In genomic region chr6:82953871-82954270, GRCh38 we compare ENCODE assay signal across 1 cellular context.
TF ChIP-seq lines count a peak whose summit lies in the region.

No MANE protein-coding gene starts in this region.

TF ChIP-seq in K562, 482 proteins besides CTCF, POLR2A, EP300 and RAD21 (continued from another document):
- no peak for TF ChIP-seq GTF3C2 (IDR thresholded peaks at IDR 0.05; ENCODE audit: borderline replicate concordance, extremely low read depth, insufficient read length)
- TF ChIP-seq CHD7 (IDR thresholded peaks at IDR 0.05; ENCODE audit: low read depth, low read length) = no peak
- no peak for TF ChIP-seq TBL1XR1 (IDR thresholded peaks at IDR 0.05; ENCODE audit: low read length in 2 of 2)
- TF ChIP-seq TCFL5 (CRISPR knock-in tag; conservative IDR thresholded peaks at IDR 0.05) = no peak
- TF ChIP-seq XRCC5 (IDR thresholded peaks at IDR 0.05; ENCODE audit: low read depth, low read length) = no peak
- no peak for TF ChIP-seq RFX7 (CRISPR knock-in tag; IDR thresholded peaks at IDR 0.05)
- TF ChIP-seq ZNF79 (CRISPR knock-in tag; IDR thresholded peaks at IDR 0.05; ENCODE audit: low read depth) = no peak
- no peak for TF ChIP-seq USF1 (CRISPR knock-in tag; IDR thresholded peaks at IDR 0.05)
- TF ChIP-seq SUPT5H (IDR thresholded peaks at IDR 0.05) = no peak
- no peak for TF ChIP-seq ZKSCAN1 (IDR thresholded peaks at IDR 0.05; ENCODE audit: low read depth, low read length)
- no peak for TF ChIP-seq ZNF124 (CRISPR knock-in tag; IDR thresholded peaks at IDR 0.05)
- no peak for TF ChIP-seq FOXM1 (IDR thresholded peaks at IDR 0.05; ENCODE audit: low read depth)
- TF ChIP-seq FOXM1 (CRISPR knock-in tag; IDR thresholded peaks at IDR 0.05; ENCODE audit: low read depth) = no peak
- peak; percentile 38; the same call in 1 of the 2 replicates for TF ChIP-seq JUND (IDR thresholded peaks at IDR 0.05; ENCODE audit: borderline replicate concordance, low read depth, low read length)
- peak; percentile 26; the same call in 1 of the 3 replicates for TF ChIP-seq JUND (tag; IDR thresholded peaks at IDR 0.05; ENCODE audit: borderline replicate concordance, low read depth, low read length)
- TF ChIP-seq FOSL1 (tag; conservative IDR thresholded peaks at IDR 0.05) = no peak
- no peak for TF ChIP-seq ZNF561 (CRISPR knock-in tag; conservative IDR thresholded peaks at IDR 0.05)
- TF ChIP-seq PCBP2 (IDR thresholded peaks at IDR 0.05; ENCODE audit: low read depth, low read length, poor library complexity, severe bottlenecking) = no peak
- no peak for TF ChIP-seq MAFF (IDR thresholded peaks at IDR 0.05; ENCODE audit: low read length)
- no peak for TF ChIP-seq BRF1 (IDR thresholded peaks at IDR 0.05; ENCODE audit: borderline replicate concordance, extremely low read depth, insufficient read length)
- TF ChIP-seq SMAD3 (CRISPR knock-in tag; conservative IDR thresholded peaks at IDR 0.05) = no peak
- no peak for TF ChIP-seq TCF7L2 (IDR thresholded peaks at IDR 0.05; ENCODE audit: low read depth, low read length)
- TF ChIP-seq ATF7 (IDR thresholded peaks at IDR 0.05) = 0 out of 2 replicates have a peak, but pooled peaks have one; percentile 14
- no peak for TF ChIP-seq MEIS2 (IDR thresholded peaks at IDR 0.05; ENCODE audit: partially characterized antibody)
- no peak for TF ChIP-seq SMAD2 (IDR thresholded peaks at IDR 0.05; ENCODE audit: low read depth, low read length)
- TF ChIP-seq NFE2 (IDR thresholded peaks at IDR 0.05; ENCODE audit: low read depth) = no peak
- no peak for TF ChIP-seq RBM34 (IDR thresholded peaks at IDR 0.05; ENCODE audit: borderline replicate concordance, insufficient read depth, low read length)
- TF ChIP-seq, protein P1, sequence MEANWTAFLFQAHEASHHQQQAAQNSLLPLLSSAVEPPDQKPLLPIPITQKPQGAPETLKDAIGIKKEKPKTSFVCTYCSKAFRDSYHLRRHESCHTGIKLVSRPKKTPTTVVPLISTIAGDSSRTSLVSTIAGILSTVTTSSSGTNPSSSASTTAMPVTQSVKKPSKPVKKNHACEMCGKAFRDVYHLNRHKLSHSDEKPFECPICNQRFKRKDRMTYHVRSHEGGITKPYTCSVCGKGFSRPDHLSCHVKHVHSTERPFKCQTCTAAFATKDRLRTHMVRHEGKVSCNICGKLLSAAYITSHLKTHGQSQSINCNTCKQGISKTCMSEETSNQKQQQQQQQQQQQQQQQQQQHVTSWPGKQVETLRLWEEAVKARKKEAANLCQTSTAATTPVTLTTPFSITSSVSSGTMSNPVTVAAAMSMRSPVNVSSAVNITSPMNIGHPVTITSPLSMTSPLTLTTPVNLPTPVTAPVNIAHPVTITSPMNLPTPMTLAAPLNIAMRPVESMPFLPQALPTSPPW (CRISPR knock-in tag; IDR thresholded peaks at IDR 0.05) = no peak
- no peak for TF ChIP-seq SIRT6 (IDR thresholded peaks at IDR 0.05; ENCODE audit: low read depth, low read length)
- TF ChIP-seq PRPF4 (IDR thresholded peaks at IDR 0.05; ENCODE audit: insufficient read depth, low read depth, low read length, poor library complexity, severe bottlenecking) = no peak
- TF ChIP-seq ZNF764 (CRISPR knock-in tag; IDR thresholded peaks at IDR 0.05; ENCODE audit: low read depth) = no peak
- peak; percentile 41; the same call in 1 of the 2 replicates for TF ChIP-seq CTBP1 (IDR thresholded peaks at IDR 0.05; ENCODE audit: borderline replicate concordance)
- TF ChIP-seq KDM1A (IDR thresholded peaks at IDR 0.05) = 0 out of 4 replicates have a peak, but pooled peaks of 1 of the 2 experiments have one; percentile 9
